Comparison of ENCODE assay signal across 5 cellular contexts in genomic region chr7:143709895-143710294, GRCh38. TPM values are rescaled to one million over a fixed set of nuclear protein-coding genes. Genes with fewer than 3 reads are reported as not detected.
"Had no signal": no experiment of that assay in that cellular context is flagged by ENCODE, and none has a peak within 500 bp of the region (broad histone marks: within the 10 kb centered on the region; RNA-seq: fewer than 3 reads in every experiment).

No MANE protein-coding gene starts in this region.

RNA-seq across cellular contexts. Expression of gene CTAGE6, which starts 47.6 kb away (rescaled TPM):
- total RNA-seq: colonic mucosa, endodermal cell, kidney epithelial cell, left ventricle myocardium superior had no signal
- polyA plus RNA-seq: keratinocyte had no signal
